8 cellular contexts compared by ENCODE assay signal in genomic region chr4:176321589-176321988, GRCh38. TPM values are rescaled to one million over a fixed set of nuclear protein-coding genes. Genes with fewer than 3 reads are reported as not detected.
DNase-seq lines count a peak whose midpoint lies in the region; ATAC-seq and TF ChIP-seq lines count a peak whose summit lies in the region.

No MANE protein-coding gene starts in this region.

- H3K27ac ChIP-seq in GM23248 = peak overlapping the region; percentile 94
- H3K27ac ChIP-seq in SJSA1 = no peak overlapping the region

- H3K79me2 ChIP-seq in GM23248 (ENCODE audit: insufficient read depth) = peaks cover 70% of the 10 kb centered on the region

- H3K4me2 ChIP-seq in GM23248 (ENCODE audit: unreplicated experiment) = peak overlapping the region; percentile 96
- peak overlapping the region; percentile 95 for H3K4me2 ChIP-seq in skeletal muscle satellite cell (ENCODE audit: low read length)

- H3K9me3 ChIP-seq in GM23248 (ENCODE audit: low read depth) (no peaks in the 10 kb centered on the region), SJSA1 (replicated peaks) (no peaks in the 10 kb centered on the region), skeletal muscle satellite cell (replicated peaks; ENCODE audit: low read length) (no peaks in the 10 kb centered on the region)

- H3K36me3 ChIP-seq in GM23248 (ENCODE audit: low read depth) (0 out of 2 replicates have a peak, but pooled peaks cover 4% of the 10 kb centered on the region), SJSA1 (peaks cover 29% of the 10 kb centered on the region), skeletal muscle satellite cell (ENCODE audit: insufficient read depth, low read length) (peaks cover 1% of the 10 kb centered on the region)

- in situ Hi-C loops in GM23248 (cut with MboI) = no loop called here

- H3K9ac ChIP-seq in GM23248 = peak overlapping the region; percentile 94
- H3K9ac ChIP-seq in skeletal muscle satellite cell (ENCODE audit: low read depth, low read length) = peak overlapping the region; percentile 99

- no peak overlapping the region for H2AFZ ChIP-seq in GM23248

- no peak for DNase-seq in GM23248
- DNase-seq in SJSA1 (ENCODE audit: low read depth in 1 of 2, low spot score in 2 of 2) = no peak
- no peak for DNase-seq in fibroblast of mammary gland (ENCODE audit: low read depth)
- DNase-seq in NCI-H1105 treated with DMSO at 0.1 percent for 48 hours (lab: John Stamatoyannopoulos, UW) = no peak

- H3K4me3 ChIP-seq in GM23248 (peak overlapping the region; percentile 92), SJSA1 (peak overlapping the region; percentile 91), fibroblast of mammary gland (ENCODE audit: control insufficient read depth, low read depth, low read length) (peak overlapping the region; percentile 94), skeletal muscle satellite cell (ENCODE audit: low read length) (peak overlapping the region; percentile 99)

- H3K4me1 ChIP-seq in GM23248 (ENCODE audit: insufficient read depth) (peaks cover 36% of the 10 kb centered on the region), SJSA1 (replicated peaks) (peaks cover 11% of the 10 kb centered on the region), skeletal muscle satellite cell (ENCODE audit: control insufficient read depth, insufficient read depth, low read length) (peaks cover 24% of the 10 kb centered on the region)

- peaks cover 21% of the 10 kb centered on the region for H3F3A ChIP-seq in GM23248 (ENCODE audit: insufficient read depth)

- 70 to 75% methylated on average over 5 of the region's 5 CpGs for WGBS in GM23248 (ENCODE audit: low coverage in 1 of 2, low lambda C conversion rate in 2 of 2, missing lambda C conversion rate in 2 of 2), 2 experiments

- no peaks in the 10 kb centered on the region for H4K20me1 ChIP-seq in GM23248 (ENCODE audit: insufficient read depth)

- ATAC-seq in GM21737 (IDR thresholded peaks at IDR 0.05; ENCODE audit: unreplicated experiment) (no peak), HG03135 (IDR thresholded peaks at IDR 0.05; ENCODE audit: unreplicated experiment) (no peak), GM21526 (IDR thresholded peaks at IDR 0.05; ENCODE audit: low FRiP score, unreplicated experiment) (no peak)

- H3K27me3 ChIP-seq in GM23248 (replicated peaks; ENCODE audit: insufficient read depth) (no peaks in the 10 kb centered on the region), SJSA1 (replicated peaks) (no peaks in the 10 kb centered on the region), skeletal muscle satellite cell (ENCODE audit: control insufficient read depth, insufficient read depth, low read length) (no peaks in the 10 kb centered on the region)

- no peak for TF ChIP-seq CTCF in fibroblast of mammary gland (conservative IDR thresholded peaks at IDR 0.05; ENCODE audit: control insufficient read depth, insufficient read depth, low read depth, low read length)

- H3K9me2 ChIP-seq in GM23248 (ENCODE audit: insufficient read depth) = no peaks in the 10 kb centered on the region

RNA-seq across cellular contexts. Expression of gene SPCS3, which starts 1.8 kb away (rescaled TPM):
- 80.4 and 84.4 TPM in 2 replicates for total RNA-seq in GM23248 (2014; rRNA removed; shearing (Covaris generic))
- 108 and 113 TPM in 2 replicates for polyA plus RNA-seq in GM23248 (2016; fragmentation: Nextera tagmentation; extraction: Ambion mirVana)
- total RNA-seq in SJSA1 (2014; rRNA removed; shearing (Covaris generic)) = 85.6 and 100 TPM in 2 replicates
- 123 and 128 TPM in 2 replicates for total RNA-seq in skeletal muscle satellite cell (2012; rRNA removed)

RNA-seq across cellular contexts. Expression of gene ASB5, which starts 52.6 kb away (rescaled TPM):
- total RNA-seq in GM23248 (2014; rRNA removed; shearing (Covaris generic)) = 0.25 TPM in 1 of 2 replicates, not detected in the other
- 0.25 TPM in 1 of 2 replicates, not detected in the other for polyA plus RNA-seq in GM23248 (2016; fragmentation: Nextera tagmentation; extraction: Ambion mirVana)
- 1.4 TPM in 1 of 2 replicates, not detected in the other for total RNA-seq in SJSA1 (2014; rRNA removed; shearing (Covaris generic))
- total RNA-seq in skeletal muscle satellite cell (2012; rRNA removed) = 12.2 and 29.1 TPM in 2 replicates
